ENCODE assay signal across 9 cellular contexts in the genomic region with DNA sequence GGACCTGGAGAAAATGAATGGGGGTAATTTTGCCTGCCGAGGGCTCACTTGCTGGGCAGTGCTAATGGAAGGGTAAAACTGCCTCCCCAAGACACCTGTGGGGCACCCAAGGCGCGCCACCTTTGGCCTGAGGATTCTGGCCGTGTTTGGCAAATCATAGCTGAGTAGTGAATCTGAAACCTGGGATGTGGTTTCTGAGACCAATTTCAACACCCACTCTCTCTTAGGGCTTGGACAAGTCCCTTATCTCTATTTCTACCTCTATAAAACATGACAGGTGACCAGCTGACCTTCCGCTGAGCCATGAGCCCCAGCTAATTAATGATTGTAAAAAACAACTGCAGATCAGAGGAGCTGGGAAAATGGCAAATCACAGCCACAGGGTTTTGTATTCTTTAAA. TPM values are rescaled to one million over a fixed set of nuclear protein-coding genes. Genes with fewer than 3 reads are reported as not detected.
A peak's percentile ranks its signal among the peaks of the same experiment; 100 is the strongest.
DNase-seq lines count a peak whose midpoint lies in the region; ATAC-seq and TF ChIP-seq lines count a peak whose summit lies in the region.
"Had no signal": no experiment of that assay in that cellular context is flagged by ENCODE, and none has a peak within 500 bp of the region (broad histone marks: within the 10 kb centered on the region; RNA-seq: fewer than 3 reads in every experiment).

No MANE protein-coding gene starts in this region.

- POLR2A ChIA-PET in AG04449 (lab: Yijun Ruan, JAX) = interaction anchor here (1.0 to 2.1 kb wide), 3 partner anchors 27 to 61 kb away, joined by 4 to 6 read pairs (median 5); a partner anchor contains a TSS
- POLR2A ChIA-PET in naive thymus-derived CD8-positive, alpha-beta T cell (lab: Charles Lee) = interaction anchor here (0.6 to 3.9 kb wide), 4 partner anchors 10 to 27 kb away, joined by 4 to 38 read pairs (median 6); a partner anchor contains a TSS

- peak overlapping the region in 1 of 10 donors; percentile 47 for H3K27ac Mint-ChIP-seq in naive thymus-derived CD8-positive, alpha-beta T cell

- H3K4me3 ChIP-seq in AG04449 (ENCODE audit: low read depth, low read length) (peak overlapping the region; percentile 71), Karpas-422 (ENCODE audit: low read length) (no peak overlapping the region; the same call in 1 of the 2 replicates), dorsolateral prefrontal cortex (peak overlapping the region; percentile 31 to 82 (median 68))

- no peaks in the 10 kb centered on the region for H3K9me2 ChIP-seq in Karpas-422 (replicated peaks; ENCODE audit: insufficient read depth, low read length)

- peak overlapping the region in 8 of 10 donors; percentile 32 to 84 (median 78) for H3K4me3 Mint-ChIP-seq in naive thymus-derived CD8-positive, alpha-beta T cell

- ATAC-seq in naive thymus-derived CD8-positive, alpha-beta T cell = no peak
- ATAC-seq in HG03520 (IDR thresholded peaks at IDR 0.05; ENCODE audit: unreplicated experiment) (no peak), HG03439 (IDR thresholded peaks at IDR 0.05; ENCODE audit: unreplicated experiment) (no peak)

- no peak overlapping the region for H3K27ac ChIP-seq in Karpas-422 (ENCODE audit: low read length)
- H3K27ac ChIP-seq in dorsolateral prefrontal cortex = peak overlapping the region in 56 of 59 donors; percentile 15 to 99 (median 80)

- no peaks in the 10 kb centered on the region for H4K20me1 ChIP-seq in Karpas-422 (ENCODE audit: insufficient read depth, low read depth, low read length)

- no peaks in the 10 kb centered on the region for H3K79me2 ChIP-seq in Karpas-422 (ENCODE audit: low read length)

- no peaks in the 10 kb centered on the region for H3K9me3 Mint-ChIP-seq in naive thymus-derived CD8-positive, alpha-beta T cell

- peaks cover 3 to 9% (median 7%) of the 10 kb centered on the region in 4 donors for H3K4me1 Mint-ChIP-seq in naive thymus-derived CD8-positive, alpha-beta T cell

- H3K27me3 ChIP-seq in Karpas-422 (ENCODE audit: low read length) (no peaks in the 10 kb centered on the region), dorsolateral prefrontal cortex (peaks cover 0 to 6% (median 0%) of the 10 kb centered on the region in 45 donors)

- H3K27me3 Mint-ChIP-seq in naive thymus-derived CD8-positive, alpha-beta T cell = peaks cover 5 to 39% (median 15%) of the 10 kb centered on the region in 5 donors

- no peaks in the 10 kb centered on the region for H3K9me3 ChIP-seq in Karpas-422 (ENCODE audit: low read length)

- DNase-seq in AG04449 (ENCODE audit: low read depth, low spot score) = no peak
- DNase-seq in Karpas-422 = no peak
- DNase-seq in dorsolateral prefrontal cortex = peak in 1 of 10 donors; percentile 25
- DNase-seq in naive thymus-derived CD8-positive, alpha-beta T cell = no peak
- no peak for DNase-seq in activated CD8-positive, alpha-beta memory T cell treated with anti-CD3 and anti-CD28 coated beads for 24 hours
- DNase-seq in cortex of kidney (lab: John Stamatoyannopoulos, UW) = no peak
- DNase-seq: NCI-H2029 had no signal

- intact Hi-C loops in dorsolateral prefrontal cortex (cut with DNase I) = no loop called here

- H3K36me3 ChIP-seq in Karpas-422 (ENCODE audit: insufficient read depth, low read length) = no peaks in the 10 kb centered on the region

- H2AFZ ChIP-seq in Karpas-422 (ENCODE audit: low read length) = no peak overlapping the region

- H3K9ac ChIP-seq in Karpas-422 (ENCODE audit: low read length) = peak overlapping the region; percentile 74

- no peaks in the 10 kb centered on the region for H3K36me3 Mint-ChIP-seq in naive thymus-derived CD8-positive, alpha-beta T cell

- H3K4me2 ChIP-seq in Karpas-422 (ENCODE audit: low read depth, low read length, poor library complexity, severe bottlenecking) = peak overlapping the region; percentile 71

- peaks cover 23% of the 10 kb centered on the region for H3K4me1 ChIP-seq in Karpas-422 (ENCODE audit: low read length)

- TF ChIP-seq CTCF in AG04449 (IDR thresholded peaks at IDR 0.05; ENCODE audit: insufficient read depth, low read length, missing control alignments) (no peak), dorsolateral prefrontal cortex (IDR thresholded peaks at IDR 0.05 in 54 of 56, conservative IDR thresholded peaks at IDR 0.05 in 2 of 56; ENCODE audit: low read depth in 1 of 56, partially characterized antibody in 56 of 56) (no peak)

- CTCF ChIA-PET in AG04449 (lab: Yijun Ruan, JAX) = interaction anchor here (0.6 to 4.1 kb wide), 11 partner anchors 9 to 167 kb away, joined by 3 to 40 read pairs (median 6); a partner anchor contains a TSS

RNA-seq across cellular contexts. Expression of a gene that starts 1.5 kb away (rescaled TPM):
- total RNA-seq in Karpas-422 (2014; rRNA removed; shearing (Covaris generic); ENCODE audit: low replicate concordance) = 1.1 and 5.9 TPM in 2 replicates
- total RNA-seq in dorsolateral prefrontal cortex = 10 to 100 TPM in 117 of 120 experiments, 1 to 10 TPM in 3; 7.7 to 54.9 (median 21.5) TPM
- under 1 TPM in 1 of 2 experiments, not detected in 1; 0.80 TPM for total RNA-seq in naive thymus-derived CD8-positive, alpha-beta T cell
- under 1 TPM in 1 of 3 donors, not detected in 2; 0.25 TPM for polyA plus RNA-seq in naive thymus-derived CD8-positive, alpha-beta T cell

RNA-seq across cellular contexts. Expression of a gene that starts 11.0 kb away (rescaled TPM):
- total RNA-seq in Karpas-422 (2014; rRNA removed; shearing (Covaris generic); ENCODE audit: low replicate concordance) = 68.6 and 139 TPM in 2 replicates
- 100 to 1,000 TPM in 110 of 120 experiments, 10 to 100 TPM in 10; 84.8 to 149 (median 114) TPM for total RNA-seq in dorsolateral prefrontal cortex
- total RNA-seq in naive thymus-derived CD8-positive, alpha-beta T cell = 100 to 1,000 TPM; 166 to 172 TPM
- 100 to 1,000 TPM in 2 of 3 donors, 10 to 100 TPM in 1; 97.8 to 111 (median 108) TPM for polyA plus RNA-seq in naive thymus-derived CD8-positive, alpha-beta T cell

RNA-seq across cellular contexts. Expression of a gene that starts 27.1 kb away (rescaled TPM):
- total RNA-seq in Karpas-422 (2014; rRNA removed; shearing (Covaris generic); ENCODE audit: low replicate concordance) = 21.1 and 26.4 TPM in 2 replicates
- total RNA-seq in dorsolateral prefrontal cortex = 10 to 100 TPM in 118 of 120 experiments, 1 to 10 TPM in 2; 7.0 to 40.6 (median 19.7) TPM
- 100 to 1,000 TPM in 1 of 2 experiments, 10 to 100 TPM in 1; 98.9 to 101 TPM for total RNA-seq in naive thymus-derived CD8-positive, alpha-beta T cell
- polyA plus RNA-seq in naive thymus-derived CD8-positive, alpha-beta T cell = 10 to 100 TPM; 20.7 to 25.4 (median 24.4) TPM
